1 cellular context compared by ENCODE assay signal in the genomic region with DNA sequence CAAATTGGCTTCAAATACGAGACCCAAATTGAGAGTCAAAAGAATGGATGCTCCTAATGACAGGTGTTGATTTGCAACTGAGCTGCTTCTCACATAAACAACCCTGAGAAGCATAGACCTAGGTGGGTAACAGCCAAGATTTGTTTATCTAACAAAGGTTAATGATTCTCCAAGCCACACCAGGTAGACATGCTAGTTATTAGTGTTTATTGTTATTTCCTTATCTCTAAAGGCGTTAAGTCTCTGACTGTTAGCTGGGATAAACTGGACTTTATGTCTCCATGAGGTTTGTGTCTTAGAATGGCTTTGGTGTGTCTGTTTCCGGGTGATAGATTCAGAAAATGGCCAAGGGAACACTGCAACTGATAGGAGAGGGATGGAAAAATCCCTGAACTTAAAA.
TF ChIP-seq lines count a peak whose summit lies in the region.

No MANE protein-coding gene starts in this region.

TF ChIP-seq in H1, 55 proteins besides CTCF, POLR2A, EP300 and RAD21:
- no peak for TF ChIP-seq MAFK (IDR thresholded peaks at IDR 0.05; ENCODE audit: low read depth, low read length)
- TF ChIP-seq SUZ12 (IDR thresholded peaks at IDR 0.05; ENCODE audit: low read length): no peak
- no peak for TF ChIP-seq POLR2AphosphoS5 (IDR thresholded peaks at IDR 0.05; ENCODE audit: low read depth, low read length)
- no peak for TF ChIP-seq YY1 (IDR thresholded peaks at IDR 0.05; ENCODE audit: low read depth, low read length)
- TF ChIP-seq SP1 (IDR thresholded peaks at IDR 0.05; ENCODE audit: low read depth, low read length): no peak
- no peak for TF ChIP-seq SRF (IDR thresholded peaks at IDR 0.05; ENCODE audit: low read depth, low read length)
- TF ChIP-seq ATF3 (IDR thresholded peaks at IDR 0.05; ENCODE audit: insufficient read depth, low read depth, low read length): no peak
- TF ChIP-seq CHD2 (IDR thresholded peaks at IDR 0.05; ENCODE audit: low read length): no peak
- no peak for TF ChIP-seq TAF7 (optimal IDR thresholded peaks at IDR 0.05; ENCODE audit: borderline replicate concordance, low read depth, low read length)
- TF ChIP-seq ASH2L (IDR thresholded peaks at IDR 0.05; ENCODE audit: low read length): no peak
- no peak for TF ChIP-seq SIRT6 (IDR thresholded peaks at IDR 0.05; ENCODE audit: low read length)
- TF ChIP-seq, protein P1, sequence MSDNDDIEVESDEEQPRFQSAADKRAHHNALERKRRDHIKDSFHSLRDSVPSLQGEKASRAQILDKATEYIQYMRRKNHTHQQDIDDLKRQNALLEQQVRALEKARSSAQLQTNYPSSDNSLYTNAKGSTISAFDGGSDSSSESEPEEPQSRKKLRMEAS (IDR thresholded peaks at IDR 0.05): no peak
- no peak for TF ChIP-seq CHD1 (IDR thresholded peaks at IDR 0.05; ENCODE audit: low read depth, low read length)
- TF ChIP-seq, protein P2, sequence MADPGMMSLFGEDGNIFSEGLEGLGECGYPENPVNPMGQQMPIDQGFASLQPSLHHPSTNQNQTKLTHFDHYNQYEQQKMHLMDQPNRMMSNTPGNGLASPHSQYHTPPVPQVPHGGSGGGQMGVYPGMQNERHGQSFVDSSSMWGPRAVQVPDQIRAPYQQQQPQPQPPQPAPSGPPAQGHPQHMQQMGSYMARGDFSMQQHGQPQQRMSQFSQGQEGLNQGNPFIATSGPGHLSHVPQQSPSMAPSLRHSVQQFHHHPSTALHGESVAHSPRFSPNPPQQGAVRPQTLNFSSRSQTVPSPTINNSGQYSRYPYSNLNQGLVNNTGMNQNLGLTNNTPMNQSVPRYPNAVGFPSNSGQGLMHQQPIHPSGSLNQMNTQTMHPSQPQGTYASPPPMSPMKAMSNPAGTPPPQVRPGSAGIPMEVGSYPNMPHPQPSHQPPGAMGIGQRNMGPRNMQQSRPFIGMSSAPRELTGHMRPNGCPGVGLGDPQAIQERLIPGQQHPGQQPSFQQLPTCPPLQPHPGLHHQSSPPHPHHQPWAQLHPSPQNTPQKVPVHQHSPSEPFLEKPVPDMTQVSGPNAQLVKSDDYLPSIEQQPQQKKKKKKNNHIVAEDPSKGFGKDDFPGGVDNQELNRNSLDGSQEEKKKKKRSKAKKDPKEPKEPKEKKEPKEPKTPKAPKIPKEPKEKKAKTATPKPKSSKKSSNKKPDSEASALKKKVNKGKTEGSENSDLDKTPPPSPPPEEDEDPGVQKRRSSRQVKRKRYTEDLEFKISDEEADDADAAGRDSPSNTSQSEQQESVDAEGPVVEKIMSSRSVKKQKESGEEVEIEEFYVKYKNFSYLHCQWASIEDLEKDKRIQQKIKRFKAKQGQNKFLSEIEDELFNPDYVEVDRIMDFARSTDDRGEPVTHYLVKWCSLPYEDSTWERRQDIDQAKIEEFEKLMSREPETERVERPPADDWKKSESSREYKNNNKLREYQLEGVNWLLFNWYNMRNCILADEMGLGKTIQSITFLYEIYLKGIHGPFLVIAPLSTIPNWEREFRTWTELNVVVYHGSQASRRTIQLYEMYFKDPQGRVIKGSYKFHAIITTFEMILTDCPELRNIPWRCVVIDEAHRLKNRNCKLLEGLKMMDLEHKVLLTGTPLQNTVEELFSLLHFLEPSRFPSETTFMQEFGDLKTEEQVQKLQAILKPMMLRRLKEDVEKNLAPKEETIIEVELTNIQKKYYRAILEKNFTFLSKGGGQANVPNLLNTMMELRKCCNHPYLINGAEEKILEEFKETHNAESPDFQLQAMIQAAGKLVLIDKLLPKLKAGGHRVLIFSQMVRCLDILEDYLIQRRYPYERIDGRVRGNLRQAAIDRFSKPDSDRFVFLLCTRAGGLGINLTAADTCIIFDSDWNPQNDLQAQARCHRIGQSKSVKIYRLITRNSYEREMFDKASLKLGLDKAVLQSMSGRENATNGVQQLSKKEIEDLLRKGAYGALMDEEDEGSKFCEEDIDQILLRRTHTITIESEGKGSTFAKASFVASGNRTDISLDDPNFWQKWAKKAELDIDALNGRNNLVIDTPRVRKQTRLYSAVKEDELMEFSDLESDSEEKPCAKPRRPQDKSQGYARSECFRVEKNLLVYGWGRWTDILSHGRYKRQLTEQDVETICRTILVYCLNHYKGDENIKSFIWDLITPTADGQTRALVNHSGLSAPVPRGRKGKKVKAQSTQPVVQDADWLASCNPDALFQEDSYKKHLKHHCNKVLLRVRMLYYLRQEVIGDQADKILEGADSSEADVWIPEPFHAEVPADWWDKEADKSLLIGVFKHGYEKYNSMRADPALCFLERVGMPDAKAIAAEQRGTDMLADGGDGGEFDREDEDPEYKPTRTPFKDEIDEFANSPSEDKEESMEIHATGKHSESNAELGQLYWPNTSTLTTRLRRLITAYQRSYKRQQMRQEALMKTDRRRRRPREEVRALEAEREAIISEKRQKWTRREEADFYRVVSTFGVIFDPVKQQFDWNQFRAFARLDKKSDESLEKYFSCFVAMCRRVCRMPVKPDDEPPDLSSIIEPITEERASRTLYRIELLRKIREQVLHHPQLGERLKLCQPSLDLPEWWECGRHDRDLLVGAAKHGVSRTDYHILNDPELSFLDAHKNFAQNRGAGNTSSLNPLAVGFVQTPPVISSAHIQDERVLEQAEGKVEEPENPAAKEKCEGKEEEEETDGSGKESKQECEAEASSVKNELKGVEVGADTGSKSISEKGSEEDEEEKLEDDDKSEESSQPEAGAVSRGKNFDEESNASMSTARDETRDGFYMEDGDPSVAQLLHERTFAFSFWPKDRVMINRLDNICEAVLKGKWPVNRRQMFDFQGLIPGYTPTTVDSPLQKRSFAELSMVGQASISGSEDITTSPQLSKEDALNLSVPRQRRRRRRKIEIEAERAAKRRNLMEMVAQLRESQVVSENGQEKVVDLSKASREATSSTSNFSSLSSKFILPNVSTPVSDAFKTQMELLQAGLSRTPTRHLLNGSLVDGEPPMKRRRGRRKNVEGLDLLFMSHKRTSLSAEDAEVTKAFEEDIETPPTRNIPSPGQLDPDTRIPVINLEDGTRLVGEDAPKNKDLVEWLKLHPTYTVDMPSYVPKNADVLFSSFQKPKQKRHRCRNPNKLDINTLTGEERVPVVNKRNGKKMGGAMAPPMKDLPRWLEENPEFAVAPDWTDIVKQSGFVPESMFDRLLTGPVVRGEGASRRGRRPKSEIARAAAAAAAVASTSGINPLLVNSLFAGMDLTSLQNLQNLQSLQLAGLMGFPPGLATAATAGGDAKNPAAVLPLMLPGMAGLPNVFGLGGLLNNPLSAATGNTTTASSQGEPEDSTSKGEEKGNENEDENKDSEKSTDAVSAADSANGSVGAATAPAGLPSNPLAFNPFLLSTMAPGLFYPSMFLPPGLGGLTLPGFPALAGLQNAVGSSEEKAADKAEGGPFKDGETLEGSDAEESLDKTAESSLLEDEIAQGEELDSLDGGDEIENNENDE (IDR thresholded peaks at IDR 0.05; ENCODE audit: insufficient replicate concordance, low read length): no peak
- TF ChIP-seq KDM1A (IDR thresholded peaks at IDR 0.05; ENCODE audit: borderline replicate concordance, low read length): no peak
- no peak for TF ChIP-seq EGR1 (IDR thresholded peaks at IDR 0.05; ENCODE audit: borderline replicate concordance, low read depth, low read length)
- no peak for TF ChIP-seq TAF1 (IDR thresholded peaks at IDR 0.05; ENCODE audit: low read depth, low read length)
